ENCODE assay signal across 8 cellular contexts in genomic region chr9:70421020-70421271, GRCh38. TPM values are rescaled to one million over a fixed set of nuclear protein-coding genes. Genes with fewer than 3 reads are reported as not detected.
DNase-seq lines count a peak whose midpoint lies in the region; ATAC-seq, FAIRE-seq and TF ChIP-seq lines count a peak whose summit lies in the region.

No MANE protein-coding gene starts in this region.

- peak in 1 of 2 donors; percentile 31 for TF ChIP-seq POLR2A in tibial nerve (IDR thresholded peaks at IDR 0.05)

- H3K27ac ChIP-seq in angular gyrus (ENCODE audit: low read depth, low read length) (peak overlapping the region; percentile 99), left lung (peak overlapping the region; percentile 98 to 100), tibial nerve (peak overlapping the region; percentile 98 to 100 (median 100))

- CTCF ChIA-PET in activated naive CD4-positive, alpha-beta T cell treated with anti-CD3 and anti-CD28 coated beads, Interleukin-2, amount 10 ng/mL, durations not matched to agents 7 days and 5 days (lab: Charles Lee), result interaction anchor here (0.7 to 2.0 kb wide), 5 partner anchors 49 to 181 kb away, joined by 3 to 13 read pairs (median 4); no protein-coding TSS in a partner anchor

- H3K36me3 ChIP-seq in left lung, result no peaks in the 10 kb centered on the region
- H3K36me3 ChIP-seq in tibial nerve, result no peaks in the 10 kb centered on the region

- ATAC-seq in left lung, result no peak
- no peak for ATAC-seq in GM18502 (IDR thresholded peaks at IDR 0.05; ENCODE audit: poor library complexity, unreplicated experiment)

- H3K27ac Mint-ChIP-seq in activated naive CD4-positive, alpha-beta T cell treated with anti-CD3 and anti-CD28 coated beads, Interleukin-2, amount 10 ng/mL, durations not matched to agents 7 days and 5 days, result peak overlapping the region; percentile 97

- WGBS in tibial nerve, 2 donors, result 0 to 2% methylated on average over 4 of the region's 4 CpGs

- DNase-seq in activated naive CD4-positive, alpha-beta T cell treated with anti-CD3 and anti-CD28 coated beads, Interleukin-2, amount 10 ng/mL, durations not matched to agents 7 days and 5 days, result no peak
- no peak for DNase-seq in activated naive CD4-positive, alpha-beta T cell treated with Interleukin-2 at 50 U/mL for 16 hours
- DNase-seq in left lung (peak in 1 of 2 donors; percentile 75), tibial nerve (ENCODE audit: low spot score in 2 of 2) (no peak), RPMI8226 (no peak), frontal cortex (ENCODE audit: low spot score in 2 of 2) (no peak)

- no peaks in the 10 kb centered on the region for H3K9me3 Mint-ChIP-seq in activated naive CD4-positive, alpha-beta T cell treated with anti-CD3 and anti-CD28 coated beads, Interleukin-2, amount 10 ng/mL, durations not matched to agents 7 days and 5 days

- peak overlapping the region; percentile 89 for H3K4me3 Mint-ChIP-seq in activated naive CD4-positive, alpha-beta T cell treated with anti-CD3 and anti-CD28 coated beads, Interleukin-2, amount 10 ng/mL, durations not matched to agents 7 days and 5 days

- peak overlapping the region; percentile 30 to 46 for H3K4me3 ChIP-seq in left lung
- H3K4me3 ChIP-seq in tibial nerve, result peak overlapping the region; percentile 50 to 53 (median 52)

- peaks cover 10% of the 10 kb centered on the region for H3K27me3 Mint-ChIP-seq in activated naive CD4-positive, alpha-beta T cell treated with anti-CD3 and anti-CD28 coated beads, Interleukin-2, amount 10 ng/mL, durations not matched to agents 7 days and 5 days

- TF ChIP-seq CTCF in left lung (IDR thresholded peaks at IDR 0.05) (no peak), tibial nerve (IDR thresholded peaks at IDR 0.05) (peak in 1 of 5 experiments; percentile 13)

- no peak for TF ChIP-seq EP300 in tibial nerve (IDR thresholded peaks at IDR 0.05)

- no peak for FAIRE-seq in frontal cortex (lab: Jason Lieb, UNC)

- intact Hi-C loops in left lung (cut with DNase I), result loop anchor here in 1 of 2 donors (5.0 kb wide), 1 partner anchor 61 kb away; no protein-coding TSS in a partner anchor

- H3K4me1 ChIP-seq in left lung, result peaks cover 20 to 57% of the 10 kb centered on the region in 2 donors
- H3K4me1 ChIP-seq in tibial nerve, result peaks cover 5 to 58% (median 36%) of the 10 kb centered on the region in 4 donors

- no peaks in the 10 kb centered on the region for H3K27me3 ChIP-seq in left lung
- no peaks in the 10 kb centered on the region for H3K27me3 ChIP-seq in tibial nerve

- no peaks in the 10 kb centered on the region for H3K36me3 Mint-ChIP-seq in activated naive CD4-positive, alpha-beta T cell treated with anti-CD3 and anti-CD28 coated beads, Interleukin-2, amount 10 ng/mL, durations not matched to agents 7 days and 5 days

- H3K4me1 Mint-ChIP-seq in activated naive CD4-positive, alpha-beta T cell treated with anti-CD3 and anti-CD28 coated beads, Interleukin-2, amount 10 ng/mL, durations not matched to agents 7 days and 5 days, result peaks cover 45% of the 10 kb centered on the region

- no peaks in the 10 kb centered on the region for H3K9me3 ChIP-seq in left lung
- no peaks in the 10 kb centered on the region for H3K9me3 ChIP-seq in tibial nerve

RNA-seq across cellular contexts. Expression of gene KLF9, which starts 6.5 kb away (rescaled TPM):
- total RNA-seq in left lung (10 to 100 TPM; 25.2 to 42.0 TPM), tibial nerve (100 to 1,000 TPM; 286 to 387 (median 351) TPM), frontal cortex (9.8 TPM)

Comparison
In these comparisons a context has a peak if more than half of its experiments do, and no peak if none do; other contexts are left out.
1. RNA of gene KLF9, which starts 6.5 kb away (total RNA-seq): 286 to 387 TPM in tibial nerve; 25.2 to 42.0 TPM in left lung and 9.8 TPM in frontal cortex (single experiment); every median in the first group is over 4 times any median in the second.
2. Peak in every context shown above with its lines, with median percentiles within 50 percentile points of each other: H3K27ac ChIP-seq.